ENCODE assay signal across 27 cellular contexts in genomic region chr12:13530966-13531365, GRCh38.
DNase-seq lines count a peak whose midpoint lies in the region; ATAC-seq and TF ChIP-seq lines count a peak whose summit lies in the region.
"Had no signal": no experiment of that assay in that cellular context is flagged by ENCODE, and none has a peak within 500 bp of the region (broad histone marks: within the 10 kb centered on the region; RNA-seq: fewer than 3 reads in every experiment).

No MANE protein-coding gene starts in this region.

- H3K27me3 Mint-ChIP-seq in natural killer cell treated with Interleukin-12 subunit alpha and Interleukin-12 subunit beta and Interleukin-15 and Interleukin-18, amount 100 ng/mL, for 72 hours, result peaks cover 5 to 6% of the 10 kb centered on the region in 2 donors
- H3K27me3 Mint-ChIP-seq in natural killer cell (ENCODE audit: low read depth in 2 of 2), result no peaks in the 10 kb centered on the region
- peaks cover 27% of the 10 kb centered on the region for H3K27me3 Mint-ChIP-seq in type B pancreatic cell
- H3K27me3 Mint-ChIP-seq: CD8-positive, alpha-beta memory T cell had no signal

- no peak for DNase-seq in natural killer cell treated with Interleukin-12 subunit alpha and Interleukin-12 subunit beta and Interleukin-15 and Interleukin-18, amount 100 ng/mL, for 72 hours (ENCODE audit: low spot score)
- DNase-seq in natural killer cell (no peak), NCI-H345 (lab: John Stamatoyannopoulos, UW) (peak; percentile 43), left colon (peak in 1 of 2 donors; percentile 6), type B pancreatic cell (ENCODE audit: extremely low spot score, unreplicated experiment) (no peak), HCEC 1CT (no peak)
- DNase-seq in NK-92 treated with Interleukin-12 subunit alpha and Interleukin-12 subunit beta, amount 100 ng/mL, for 24 hours (lab: John Stamatoyannopoulos, UW), result no peak
- DNase-seq: activated CD4-positive, alpha-beta T cell treated with anti-CD3 and anti-CD28 coated beads for 36 hours; activated CD8-positive, alpha-beta memory T cell treated with anti-CD3 and anti-CD28 coated beads for 24 hours; activated naive CD4-positive, alpha-beta T cell; activated T-cell treated with anti-CD3 and anti-CD28 coated beads, Interleukin-2, amount 50 U/mL, for 24 hours; AML-193; CD8-positive, alpha-beta memory T cell; effector memory CD4-positive, alpha-beta T cell; foreskin melanocyte; GM23248; islet precursor cell; NCI-H1105 treated with DMSO at 0.1 percent for 48 hours; NCI-H526; occipital lobe; PC-9; SHP77 treated with DMSO at 0.1 percent for 48 hours; stimulated activated CD4-positive, alpha-beta T cell treated with anti-CD3 and anti-CD28 coated beads, Interleukin-4, amount 100 ng/mL, for 4 hours; stimulated activated naive CD8-positive, alpha-beta T cell treated with anti-CD3 and anti-CD28 coated beads, Interleukin-15, amount 100 ng/mL, for 72 hours; T-helper 1 cell had no signal

- intact Hi-C loops in natural killer cell (cut with micrococcal nuclease) (no loop called here), left colon (cut with DNase I, micrococcal nuclease) (loop anchor here in 1 of 2 donors (5.0 kb wide), 1 partner anchor 154 kb away; no protein-coding TSS in a partner anchor)

- peak; percentile 14 to 26 for ATAC-seq in natural killer cell treated with Interleukin-12 subunit alpha and Interleukin-12 subunit beta and Interleukin-15 and Interleukin-18, amount 100 ng/mL, for 72 hours
- ATAC-seq in natural killer cell, result no peak
- ATAC-seq in left colon, result peak; percentile 77
- ATAC-seq in HG03175 (IDR thresholded peaks at IDR 0.05; ENCODE audit: unreplicated experiment), result no peak
- ATAC-seq: activated CD4-positive, alpha-beta T cell treated with anti-CD3 and anti-CD28 coated beads for 36 hours; esophagus mucosa; stimulated activated naive CD8-positive, alpha-beta T cell treated with anti-CD3 and anti-CD28 coated beads, Interleukin-15, amount 100 ng/mL, for 72 hours had no signal

- H3K9me3 Mint-ChIP-seq in natural killer cell treated with Interleukin-12 subunit alpha and Interleukin-12 subunit beta and Interleukin-15 and Interleukin-18, amount 100 ng/mL, for 72 hours, result no peaks in the 10 kb centered on the region
- peaks cover 0 to 5% of the 10 kb centered on the region in 2 donors for H3K9me3 Mint-ChIP-seq in natural killer cell
- no peaks in the 10 kb centered on the region for H3K9me3 Mint-ChIP-seq in type B pancreatic cell
- H3K9me3 Mint-ChIP-seq: activated T-cell treated with anti-CD3 and anti-CD28 coated beads, Interleukin-2, amount 50 U/mL, for 24 hours; stimulated activated naive CD8-positive, alpha-beta T cell treated with anti-CD3 and anti-CD28 coated beads, Interleukin-15, amount 100 ng/mL, for 72 hours had no signal

- no peaks in the 10 kb centered on the region for H3K36me3 Mint-ChIP-seq in natural killer cell treated with Interleukin-12 subunit alpha and Interleukin-12 subunit beta and Interleukin-15 and Interleukin-18, amount 100 ng/mL, for 72 hours
- H3K36me3 Mint-ChIP-seq in natural killer cell, result no peaks in the 10 kb centered on the region
- H3K36me3 Mint-ChIP-seq in type B pancreatic cell, result no peaks in the 10 kb centered on the region
- H3K36me3 Mint-ChIP-seq: CD8-positive, alpha-beta memory T cell had no signal

- no peak overlapping the region for H3K27ac Mint-ChIP-seq in natural killer cell treated with Interleukin-12 subunit alpha and Interleukin-12 subunit beta and Interleukin-15 and Interleukin-18, amount 100 ng/mL, for 72 hours
- H3K27ac Mint-ChIP-seq in natural killer cell (no peak overlapping the region), type B pancreatic cell (no peak overlapping the region)
- H3K27ac Mint-ChIP-seq: activated CD4-positive, alpha-beta T cell treated with anti-CD3 and anti-CD28 coated beads for 36 hours; activated T-cell treated with anti-CD3 and anti-CD28 coated beads, Interleukin-2, amount 50 U/mL, for 24 hours; CD8-positive, alpha-beta memory T cell; stimulated activated naive CD8-positive, alpha-beta T cell treated with anti-CD3 and anti-CD28 coated beads, Interleukin-15, amount 100 ng/mL, for 72 hours had no signal

- no peak overlapping the region for H3K4me3 Mint-ChIP-seq in natural killer cell treated with Interleukin-12 subunit alpha and Interleukin-12 subunit beta and Interleukin-15 and Interleukin-18, amount 100 ng/mL, for 72 hours
- H3K4me3 Mint-ChIP-seq in natural killer cell (no peak overlapping the region), type B pancreatic cell (no peak overlapping the region)
- H3K4me3 Mint-ChIP-seq: activated CD4-positive, alpha-beta T cell treated with anti-CD3 and anti-CD28 coated beads for 36 hours; activated T-cell treated with anti-CD3 and anti-CD28 coated beads, Interleukin-2, amount 50 U/mL, for 24 hours; CD8-positive, alpha-beta memory T cell; stimulated activated naive CD8-positive, alpha-beta T cell treated with anti-CD3 and anti-CD28 coated beads, Interleukin-15, amount 100 ng/mL, for 72 hours had no signal

- H3K4me1 Mint-ChIP-seq in natural killer cell treated with Interleukin-12 subunit alpha and Interleukin-12 subunit beta and Interleukin-15 and Interleukin-18, amount 100 ng/mL, for 72 hours (ENCODE audit: low read depth in 2 of 2), result no peaks in the 10 kb centered on the region
- no peaks in the 10 kb centered on the region for H3K4me1 Mint-ChIP-seq in natural killer cell
- H3K4me1 Mint-ChIP-seq in type B pancreatic cell (ENCODE audit: unreplicated experiment), result peaks cover 4% of the 10 kb centered on the region
- H3K4me1 Mint-ChIP-seq: activated CD4-positive, alpha-beta T cell treated with anti-CD3 and anti-CD28 coated beads for 36 hours; CD8-positive, alpha-beta memory T cell had no signal

- no peak for TF ChIP-seq CTCF in natural killer cell (IDR thresholded peaks at IDR 0.05)
- TF ChIP-seq CTCF in type B pancreatic cell (conservative IDR thresholded peaks at IDR 0.05), result no peak

Comparison
In these comparisons a context has a peak if more than half of its experiments do, and no peak if none do; other contexts are left out.
1. ATAC-seq: peak in natural killer cell treated with Interleukin-12 subunit alpha and Interleukin-12 subunit beta and Interleukin-15 and Interleukin-18, amount 100 ng/mL, for 72 hours (2 of 2) and left colon (single experiment); none in natural killer cell (0 of 3) and HG03175 (single experiment).